ENCODE assay signal across 1 cellular context in the genomic region with DNA sequence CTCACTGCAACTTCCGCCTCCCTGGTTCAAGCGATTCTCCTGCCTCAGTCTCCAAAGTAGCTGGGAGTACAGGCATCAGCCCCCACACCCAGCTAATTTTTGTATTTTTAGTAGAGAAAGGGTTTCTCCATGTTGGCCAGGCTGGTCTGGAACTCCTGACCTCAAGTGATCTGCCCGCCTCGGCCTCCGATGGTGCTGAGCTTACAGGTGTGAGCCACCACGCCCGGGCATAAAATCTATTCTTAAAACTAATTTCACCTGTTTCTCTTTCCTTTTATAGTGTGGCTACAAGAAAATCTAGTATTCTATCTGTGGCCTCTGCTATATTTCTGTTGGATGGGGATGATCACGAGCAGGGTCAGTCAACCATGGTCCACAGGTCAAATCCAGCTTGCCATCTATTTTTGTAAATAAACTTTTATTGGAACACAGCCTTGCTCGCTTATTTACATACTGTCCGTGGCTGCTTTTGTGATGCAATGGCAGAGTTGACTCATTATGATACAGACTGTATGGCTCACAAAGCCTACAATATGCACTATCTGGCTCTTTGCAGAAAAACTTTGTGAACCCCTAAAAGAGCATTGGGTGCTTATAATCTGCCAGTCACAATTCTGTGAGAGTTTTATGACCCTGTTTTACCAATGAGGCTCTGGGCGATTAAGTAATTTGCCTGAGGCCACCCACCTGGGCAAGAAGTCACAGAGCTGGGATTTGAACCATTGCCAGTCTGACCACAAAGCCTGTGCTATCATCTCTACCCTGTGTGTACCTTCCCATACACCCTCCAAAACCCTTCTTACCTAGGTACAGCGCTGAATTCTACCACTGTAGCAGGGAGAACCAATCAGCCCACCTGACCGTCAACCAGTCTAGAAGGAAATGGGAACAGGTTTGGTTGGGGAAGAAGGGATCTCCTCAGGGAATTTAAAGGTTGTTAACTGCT.
TF ChIP-seq lines count a peak whose summit lies in the region.

No MANE protein-coding gene starts in this region.

TF ChIP-seq in HepG2, 621 proteins besides CTCF, POLR2A, EP300 and RAD21 (continued from another document and continues in another):
- TF ChIP-seq, protein P1, sequence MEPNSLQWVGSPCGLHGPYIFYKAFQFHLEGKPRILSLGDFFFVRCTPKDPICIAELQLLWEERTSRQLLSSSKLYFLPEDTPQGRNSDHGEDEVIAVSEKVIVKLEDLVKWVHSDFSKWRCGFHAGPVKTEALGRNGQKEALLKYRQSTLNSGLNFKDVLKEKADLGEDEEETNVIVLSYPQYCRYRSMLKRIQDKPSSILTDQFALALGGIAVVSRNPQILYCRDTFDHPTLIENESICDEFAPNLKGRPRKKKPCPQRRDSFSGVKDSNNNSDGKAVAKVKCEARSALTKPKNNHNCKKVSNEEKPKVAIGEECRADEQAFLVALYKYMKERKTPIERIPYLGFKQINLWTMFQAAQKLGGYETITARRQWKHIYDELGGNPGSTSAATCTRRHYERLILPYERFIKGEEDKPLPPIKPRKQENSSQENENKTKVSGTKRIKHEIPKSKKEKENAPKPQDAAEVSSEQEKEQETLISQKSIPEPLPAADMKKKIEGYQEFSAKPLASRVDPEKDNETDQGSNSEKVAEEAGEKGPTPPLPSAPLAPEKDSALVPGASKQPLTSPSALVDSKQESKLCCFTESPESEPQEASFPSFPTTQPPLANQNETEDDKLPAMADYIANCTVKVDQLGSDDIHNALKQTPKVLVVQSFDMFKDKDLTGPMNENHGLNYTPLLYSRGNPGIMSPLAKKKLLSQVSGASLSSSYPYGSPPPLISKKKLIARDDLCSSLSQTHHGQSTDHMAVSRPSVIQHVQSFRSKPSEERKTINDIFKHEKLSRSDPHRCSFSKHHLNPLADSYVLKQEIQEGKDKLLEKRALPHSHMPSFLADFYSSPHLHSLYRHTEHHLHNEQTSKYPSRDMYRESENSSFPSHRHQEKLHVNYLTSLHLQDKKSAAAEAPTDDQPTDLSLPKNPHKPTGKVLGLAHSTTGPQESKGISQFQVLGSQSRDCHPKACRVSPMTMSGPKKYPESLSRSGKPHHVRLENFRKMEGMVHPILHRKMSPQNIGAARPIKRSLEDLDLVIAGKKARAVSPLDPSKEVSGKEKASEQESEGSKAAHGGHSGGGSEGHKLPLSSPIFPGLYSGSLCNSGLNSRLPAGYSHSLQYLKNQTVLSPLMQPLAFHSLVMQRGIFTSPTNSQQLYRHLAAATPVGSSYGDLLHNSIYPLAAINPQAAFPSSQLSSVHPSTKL (CRISPR knock-in tag; IDR thresholded peaks at IDR 0.05) = peak; percentile 90
- 0 out of 2 replicates have a peak, but pooled peaks have one; percentile 20 for TF ChIP-seq FOXP1 (IDR thresholded peaks at IDR 0.05)
- TF ChIP-seq FOXP1 (CRISPR knock-in tag; IDR thresholded peaks at IDR 0.05) = peak; percentile 87
- TF ChIP-seq BHLHE40 (IDR thresholded peaks at IDR 0.05; ENCODE audit: low read length) = peak; percentile 88
- no peak for TF ChIP-seq RNF2 (conservative IDR thresholded peaks at IDR 0.05; ENCODE audit: low read depth)
- peak; percentile 69 for TF ChIP-seq SKI (IDR thresholded peaks at IDR 0.05; ENCODE audit: partially characterized antibody)
- no peak for TF ChIP-seq ZNF7 (CRISPR knock-in tag; IDR thresholded peaks at IDR 0.05)
- TF ChIP-seq, protein P2, sequence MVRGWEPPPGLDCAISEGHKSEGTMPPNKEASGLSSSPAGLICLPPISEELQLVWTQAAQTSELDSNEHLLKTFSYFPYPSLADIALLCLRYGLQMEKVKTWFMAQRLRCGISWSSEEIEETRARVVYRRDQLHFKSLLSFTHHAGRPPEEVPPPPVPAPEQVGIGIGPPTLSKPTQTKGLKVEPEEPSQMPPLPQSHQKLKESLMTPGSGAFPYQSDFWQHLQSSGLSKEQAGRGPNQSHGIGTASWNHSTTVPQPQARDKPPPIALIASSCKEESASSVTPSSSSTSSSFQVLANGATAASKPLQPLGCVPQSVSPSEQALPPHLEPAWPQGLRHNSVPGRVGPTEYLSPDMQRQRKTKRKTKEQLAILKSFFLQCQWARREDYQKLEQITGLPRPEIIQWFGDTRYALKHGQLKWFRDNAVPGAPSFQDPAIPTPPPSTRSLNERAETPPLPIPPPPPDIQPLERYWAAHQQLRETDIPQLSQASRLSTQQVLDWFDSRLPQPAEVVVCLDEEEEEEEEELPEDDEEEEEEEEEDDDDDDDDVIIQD (CRISPR knock-in tag; IDR thresholded peaks at IDR 0.05; ENCODE audit: low read depth) = peak; percentile 87; the same call in 1 of the 2 replicates
- peak; percentile 36; the same call in 1 of the 2 replicates for TF ChIP-seq POGZ (CRISPR knock-in tag; IDR thresholded peaks at IDR 0.05)
- no peak for TF ChIP-seq ZNF460 (CRISPR knock-in tag; IDR thresholded peaks at IDR 0.05; ENCODE audit: borderline replicate concordance)
- TF ChIP-seq THAP11 (CRISPR knock-in tag; IDR thresholded peaks at IDR 0.05) = peak; percentile 38; the same call in 1 of the 2 replicates
- TF ChIP-seq SOX13 (IDR thresholded peaks at IDR 0.05) = 0 out of 2 replicates have a peak, but pooled peaks have one; percentile 27
- peak in 1 of 2 experiments; percentile 70; a peak in 2 of 4 replicates for TF ChIP-seq SOX13 (CRISPR knock-in tag; conservative IDR thresholded peaks at IDR 0.05 in 1 of 2, IDR thresholded peaks at IDR 0.05 in 1 of 2)
- no peak; the same call in 1 of the 2 replicates for TF ChIP-seq ZNF816 (CRISPR knock-in tag; IDR thresholded peaks at IDR 0.05; ENCODE audit: borderline replicate concordance)
- no peak for TF ChIP-seq RFX5 (IDR thresholded peaks at IDR 0.05; ENCODE audit: low read depth, low read length)
- peak; percentile 23; the same call in 1 of the 2 replicates for TF ChIP-seq KDM1A (CRISPR knock-in tag; IDR thresholded peaks at IDR 0.05)
- TF ChIP-seq, protein P3, sequence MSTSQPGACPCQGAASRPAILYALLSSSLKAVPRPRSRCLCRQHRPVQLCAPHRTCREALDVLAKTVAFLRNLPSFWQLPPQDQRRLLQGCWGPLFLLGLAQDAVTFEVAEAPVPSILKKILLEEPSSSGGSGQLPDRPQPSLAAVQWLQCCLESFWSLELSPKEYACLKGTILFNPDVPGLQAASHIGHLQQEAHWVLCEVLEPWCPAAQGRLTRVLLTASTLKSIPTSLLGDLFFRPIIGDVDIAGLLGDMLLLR (CRISPR knock-in tag; IDR thresholded peaks at IDR 0.05) = no peak
- TF ChIP-seq RBM22 (optimal IDR thresholded peaks at IDR 0.05; ENCODE audit: low read length) = no peak
- no peak for TF ChIP-seq KLF12 (CRISPR knock-in tag; IDR thresholded peaks at IDR 0.05; ENCODE audit: borderline replicate concordance)
- peak; percentile 73; the same call in 1 of the 2 replicates for TF ChIP-seq HMG20A (CRISPR knock-in tag; IDR thresholded peaks at IDR 0.05; ENCODE audit: borderline replicate concordance)
- TF ChIP-seq ZNF235 (CRISPR knock-in tag; IDR thresholded peaks at IDR 0.05; ENCODE audit: borderline replicate concordance) = no peak
- no peak for TF ChIP-seq ZNF207 (IDR thresholded peaks at IDR 0.05; ENCODE audit: borderline replicate concordance)
- peak; percentile 55 for TF ChIP-seq HDAC2 (CRISPR knock-in tag; IDR thresholded peaks at IDR 0.05)
- TF ChIP-seq ZNF430 (CRISPR knock-in tag; IDR thresholded peaks at IDR 0.05) = 0 out of 2 replicates have a peak, but pooled peaks have one; percentile 26
- TF ChIP-seq RXRB (CRISPR knock-in tag; IDR thresholded peaks at IDR 0.05; ENCODE audit: borderline replicate concordance) = peak; percentile 65; the same call in 1 of the 2 replicates
- TF ChIP-seq CBX2 (IDR thresholded peaks at IDR 0.05; ENCODE audit: low read depth, low read length) = no peak
- TF ChIP-seq CBX2 (CRISPR knock-in tag; IDR thresholded peaks at IDR 0.05; ENCODE audit: low read depth) = 0 out of 2 replicates have a peak, but pooled peaks have one; percentile 6
- TF ChIP-seq ZNF3 (CRISPR knock-in tag; IDR thresholded peaks at IDR 0.05) = peak; percentile 97
- peak; percentile 85 for TF ChIP-seq CEBPG (CRISPR knock-in tag; IDR thresholded peaks at IDR 0.05)
- TF ChIP-seq, protein P4, sequence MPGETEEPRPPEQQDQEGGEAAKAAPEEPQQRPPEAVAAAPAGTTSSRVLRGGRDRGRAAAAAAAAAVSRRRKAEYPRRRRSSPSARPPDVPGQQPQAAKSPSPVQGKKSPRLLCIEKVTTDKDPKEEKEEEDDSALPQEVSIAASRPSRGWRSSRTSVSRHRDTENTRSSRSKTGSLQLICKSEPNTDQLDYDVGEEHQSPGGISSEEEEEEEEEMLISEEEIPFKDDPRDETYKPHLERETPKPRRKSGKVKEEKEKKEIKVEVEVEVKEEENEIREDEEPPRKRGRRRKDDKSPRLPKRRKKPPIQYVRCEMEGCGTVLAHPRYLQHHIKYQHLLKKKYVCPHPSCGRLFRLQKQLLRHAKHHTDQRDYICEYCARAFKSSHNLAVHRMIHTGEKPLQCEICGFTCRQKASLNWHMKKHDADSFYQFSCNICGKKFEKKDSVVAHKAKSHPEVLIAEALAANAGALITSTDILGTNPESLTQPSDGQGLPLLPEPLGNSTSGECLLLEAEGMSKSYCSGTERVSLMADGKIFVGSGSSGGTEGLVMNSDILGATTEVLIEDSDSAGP (CRISPR knock-in tag; IDR thresholded peaks at IDR 0.05; ENCODE audit: borderline replicate concordance) = no peak
- 0 out of 4 replicates have a peak, but pooled peaks of 1 of the 2 experiments have one; percentile 50 for TF ChIP-seq KLF16 (CRISPR knock-in tag; IDR thresholded peaks at IDR 0.05)
- TF ChIP-seq, protein P5, sequence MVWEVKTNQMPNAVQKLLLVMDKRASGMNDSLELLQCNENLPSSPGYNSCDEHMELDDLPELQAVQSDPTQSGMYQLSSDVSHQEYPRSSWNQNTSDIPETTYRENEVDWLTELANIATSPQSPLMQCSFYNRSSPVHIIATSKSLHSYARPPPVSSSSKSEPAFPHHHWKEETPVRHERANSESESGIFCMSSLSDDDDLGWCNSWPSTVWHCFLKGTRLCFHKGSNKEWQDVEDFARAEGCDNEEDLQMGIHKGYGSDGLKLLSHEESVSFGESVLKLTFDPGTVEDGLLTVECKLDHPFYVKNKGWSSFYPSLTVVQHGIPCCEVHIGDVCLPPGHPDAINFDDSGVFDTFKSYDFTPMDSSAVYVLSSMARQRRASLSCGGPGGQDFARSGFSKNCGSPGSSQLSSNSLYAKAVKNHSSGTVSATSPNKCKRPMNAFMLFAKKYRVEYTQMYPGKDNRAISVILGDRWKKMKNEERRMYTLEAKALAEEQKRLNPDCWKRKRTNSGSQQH (CRISPR knock-in tag; IDR thresholded peaks at IDR 0.05; ENCODE audit: low read depth) = 0 out of 2 replicates have a peak, but pooled peaks have one; percentile 41
- TF ChIP-seq CEBPB (IDR thresholded peaks at IDR 0.05; ENCODE audit: borderline replicate concordance, low read depth, low read length) = peak; percentile 95
- no peak for TF ChIP-seq MAFK (conservative IDR thresholded peaks at IDR 0.05 in 1 of 2, IDR thresholded peaks at IDR 0.05 in 1 of 2; ENCODE audit: low read length in 2 of 2)
- TF ChIP-seq PHF21A (CRISPR knock-in tag; IDR thresholded peaks at IDR 0.05) = peak; percentile 42; the same call in 1 of the 2 replicates
- no peak for TF ChIP-seq NFIB (CRISPR knock-in tag; IDR thresholded peaks at IDR 0.05; ENCODE audit: borderline replicate concordance)
- TF ChIP-seq ZFP36L1 (CRISPR knock-in tag; IDR thresholded peaks at IDR 0.05) = no peak
- TF ChIP-seq ISL2 (CRISPR knock-in tag; IDR thresholded peaks at IDR 0.05) = 0 out of 2 replicates have a peak, but pooled peaks have one; percentile 29
- peak; percentile 64 for TF ChIP-seq FOXA1 (IDR thresholded peaks at IDR 0.05)
- TF ChIP-seq FOXA1 (CRISPR knock-in tag; IDR thresholded peaks at IDR 0.05) = peak; percentile 90
- TF ChIP-seq, protein P6, sequence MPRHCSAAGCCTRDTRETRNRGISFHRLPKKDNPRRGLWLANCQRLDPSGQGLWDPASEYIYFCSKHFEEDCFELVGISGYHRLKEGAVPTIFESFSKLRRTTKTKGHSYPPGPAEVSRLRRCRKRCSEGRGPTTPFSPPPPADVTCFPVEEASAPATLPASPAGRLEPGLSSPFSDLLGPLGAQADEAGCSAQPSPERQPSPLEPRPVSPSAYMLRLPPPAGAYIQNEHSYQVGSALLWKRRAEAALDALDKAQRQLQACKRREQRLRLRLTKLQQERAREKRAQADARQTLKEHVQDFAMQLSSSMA (CRISPR knock-in tag; IDR thresholded peaks at IDR 0.05) = no peak
- peak; percentile 76 for TF ChIP-seq TBL1XR1 (IDR thresholded peaks at IDR 0.05; ENCODE audit: borderline replicate concordance, low read length, partially characterized antibody)
- TF ChIP-seq MED1 (CRISPR knock-in tag; IDR thresholded peaks at IDR 0.05) = peak; percentile 64; the same call in 1 of the 2 replicates
- no peak for TF ChIP-seq KDM5A (IDR thresholded peaks at IDR 0.05; ENCODE audit: borderline replicate concordance, low read length)
- TF ChIP-seq FOXK1 (CRISPR knock-in tag; IDR thresholded peaks at IDR 0.05; ENCODE audit: borderline replicate concordance, low read depth) = peak; percentile 93
- peak; percentile 96 for TF ChIP-seq FOSL2 (CRISPR knock-in tag; IDR thresholded peaks at IDR 0.05)
- TF ChIP-seq ZFP82 (CRISPR knock-in tag; IDR thresholded peaks at IDR 0.05; ENCODE audit: borderline replicate concordance) = peak; percentile 18; the same call in 1 of the 2 replicates
- 0 out of 2 replicates have a peak, but pooled peaks have one; percentile 18 for TF ChIP-seq ZNF788 (CRISPR knock-in tag; IDR thresholded peaks at IDR 0.05; ENCODE audit: borderline replicate concordance)
- TF ChIP-seq SMYD3 (CRISPR knock-in tag; IDR thresholded peaks at IDR 0.05) = no peak
- TF ChIP-seq ZNF292 (CRISPR knock-in tag; IDR thresholded peaks at IDR 0.05; ENCODE audit: borderline replicate concordance, low read depth) = peak; percentile 21; the same call in 1 of the 2 replicates
- no peak for TF ChIP-seq ZNF672 (CRISPR knock-in tag; IDR thresholded peaks at IDR 0.05)
- TF ChIP-seq, protein P7, sequence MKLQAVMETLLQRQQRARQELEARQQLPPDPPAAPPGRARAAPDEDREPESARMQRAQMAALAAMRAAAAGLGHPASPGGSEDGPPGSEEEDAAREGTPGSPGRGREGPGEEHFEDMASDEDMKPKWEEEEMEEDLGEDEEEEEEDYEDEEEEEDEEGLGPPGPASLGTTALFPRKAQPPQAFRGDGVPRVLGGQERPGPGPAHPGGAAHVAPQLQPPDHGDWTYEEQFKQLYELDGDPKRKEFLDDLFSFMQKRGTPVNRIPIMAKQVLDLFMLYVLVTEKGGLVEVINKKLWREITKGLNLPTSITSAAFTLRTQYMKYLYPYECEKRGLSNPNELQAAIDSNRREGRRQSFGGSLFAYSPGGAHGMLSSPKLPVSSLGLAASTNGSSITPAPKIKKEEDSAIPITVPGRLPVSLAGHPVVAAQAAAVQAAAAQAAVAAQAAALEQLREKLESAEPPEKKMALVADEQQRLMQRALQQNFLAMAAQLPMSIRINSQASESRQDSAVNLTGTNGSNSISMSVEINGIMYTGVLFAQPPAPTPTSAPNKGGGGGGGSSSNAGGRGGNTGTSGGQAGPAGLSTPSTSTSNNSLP (IDR thresholded peaks at IDR 0.05; ENCODE audit: low read depth, low read length) = peak; percentile 84
- no peak for TF ChIP-seq SNAI1 (CRISPR knock-in tag; IDR thresholded peaks at IDR 0.05; ENCODE audit: borderline replicate concordance)
